18 cellular contexts compared by ENCODE assay signal in the genomic region with DNA sequence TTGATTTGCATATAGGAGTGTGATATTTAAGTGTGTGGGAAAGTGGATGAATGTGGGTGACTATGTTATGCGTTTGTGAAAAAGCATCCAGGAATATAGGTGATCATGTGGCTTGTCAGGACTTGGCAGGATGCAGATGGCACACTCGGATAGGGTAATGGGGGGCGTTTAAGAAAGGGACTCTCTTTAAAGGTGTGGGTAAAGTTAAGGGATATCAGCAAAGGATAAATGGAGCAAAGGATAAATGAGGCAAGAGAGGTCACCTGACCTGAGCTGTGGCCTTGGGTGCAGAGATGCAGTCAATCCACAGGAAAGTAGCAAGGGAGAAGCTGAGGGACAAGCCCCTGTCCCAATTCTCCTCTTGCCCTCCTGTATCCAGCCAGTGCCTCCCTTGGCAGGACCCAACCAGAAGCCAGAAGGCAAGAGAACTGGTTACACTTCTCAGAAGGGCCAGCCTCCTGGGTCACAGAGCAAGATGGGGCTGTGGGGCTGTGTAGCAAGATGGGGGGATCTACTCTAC. TPM values are rescaled to one million over a fixed set of nuclear protein-coding genes. Genes with fewer than 3 reads are reported as not detected.
DNase-seq lines count a peak whose midpoint lies in the region; ATAC-seq and TF ChIP-seq lines count a peak whose summit lies in the region.
"Had no signal": no experiment of that assay in that cellular context is flagged by ENCODE, and none has a peak within 500 bp of the region (broad histone marks: within the 10 kb centered on the region; RNA-seq: fewer than 3 reads in every experiment).

No MANE protein-coding gene starts in this region.

- peaks cover 10% of the 10 kb centered on the region for H3K36me3 Mint-ChIP-seq in activated CD4-positive, alpha-beta memory T cell treated with anti-CD3 and anti-CD28 coated beads, Interleukin-2, amount 10 ng/mL, durations not matched to agents 7 days and 5 days (ENCODE audit: low read depth)

- peaks cover 6% of the 10 kb centered on the region for H3K79me1 ChIP-seq in trophoblast cell (ENCODE audit: low read length)

- H3K4me3 Mint-ChIP-seq in activated CD4-positive, alpha-beta memory T cell treated with anti-CD3 and anti-CD28 coated beads, Interleukin-2, amount 10 ng/mL, durations not matched to agents 7 days and 5 days, result peak overlapping the region; percentile 49
- H3K4me3 Mint-ChIP-seq: B cell, H9, nephron had no signal

- H4K12ac ChIP-seq in trophoblast cell (ENCODE audit: low read depth, low read length), result no peak overlapping the region

- no peak overlapping the region for H3K14ac ChIP-seq in trophoblast cell (ENCODE audit: low read length)

- 100% methylated on average over 1 of the region's 3 CpGs for WGBS in trophoblast cell (ENCODE audit: extremely low coverage, insufficient coverage, insufficient read length)

- no peak overlapping the region for H3K4ac ChIP-seq in trophoblast cell (ENCODE audit: low read depth, low read length)

- POLR2A ChIA-PET in activated CD4-positive, alpha-beta memory T cell treated with anti-CD3 and anti-CD28 coated beads, Interleukin-2, amount 10 ng/mL, durations not matched to agents 7 days and 5 days (lab: Charles Lee), result interaction anchor here (0.6 to 2.7 kb wide), 10 partner anchors 9 to 68 kb away, joined by 3 to 23 read pairs (median 5); a partner anchor contains a TSS

- H2AFZ ChIP-seq in trophoblast cell (ENCODE audit: insufficient read depth, low read length, poor library complexity), result no peak overlapping the region

- H3K27me3 ChIP-seq in trophoblast cell (ENCODE audit: insufficient read depth, low read length), result no peaks in the 10 kb centered on the region
- H3K27me3 ChIP-seq: body of pancreas, uterus had no signal

- H3K27ac ChIP-seq in trophoblast cell (ENCODE audit: low read depth, low read length), result no peak overlapping the region
- H3K27ac ChIP-seq: body of pancreas, uterus had no signal

- H3K36me3 ChIP-seq in trophoblast cell (ENCODE audit: control insufficient read depth in 1 of 2, insufficient read depth in 2 of 2, low read length in 2 of 2), result no peaks in the 10 kb centered on the region
- H3K36me3 ChIP-seq: uterus had no signal

- no peak overlapping the region for H3K23ac ChIP-seq in trophoblast cell (ENCODE audit: low read length)

- H3K79me2 ChIP-seq in trophoblast cell (ENCODE audit: control insufficient read depth, insufficient read depth, low read length, poor library complexity), result no peaks in the 10 kb centered on the region

- no peak overlapping the region for H4K8ac ChIP-seq in trophoblast cell (ENCODE audit: low read depth, low read length)

- H3K18ac ChIP-seq in trophoblast cell (ENCODE audit: low read length), result no peak overlapping the region

- no peak overlapping the region for H2BK120ac ChIP-seq in trophoblast cell (ENCODE audit: insufficient read depth, low read length, poor library complexity)

- ATAC-seq in GM19023 (IDR thresholded peaks at IDR 0.05; ENCODE audit: unreplicated experiment) (peak; percentile 13), HG02885 (IDR thresholded peaks at IDR 0.05; ENCODE audit: poor library complexity, unreplicated experiment) (peak; percentile 22), HG02981 (IDR thresholded peaks at IDR 0.05; ENCODE audit: unreplicated experiment) (no peak), Right ventricle myocardium superior (ENCODE audit: poor library complexity) (no peak), sciatic nerve (no peak)
- ATAC-seq: body of pancreas had no signal

- no peak overlapping the region for H2BK5ac ChIP-seq in trophoblast cell (ENCODE audit: low read depth, low read length, poor library complexity)

- no peaks in the 10 kb centered on the region for H3K9me3 ChIP-seq in trophoblast cell (ENCODE audit: insufficient read depth, low read depth, low read length)
- H3K9me3 ChIP-seq: body of pancreas, uterus had no signal

- no peak overlapping the region for H3K4me2 ChIP-seq in trophoblast cell (ENCODE audit: low read length)

- TF ChIP-seq CTCF in GM12865 (IDR thresholded peaks at IDR 0.05; ENCODE audit: insufficient read depth, low read depth, low read length, missing control alignments), result no peak

- no peak overlapping the region for H2AK5ac ChIP-seq in trophoblast cell (ENCODE audit: low read length)

- intact Hi-C loops in Right ventricle myocardium superior (cut with DNase I) (no loop called here), sciatic nerve (cut with DNase I) (no loop called here)

- no peak overlapping the region for H4K91ac ChIP-seq in trophoblast cell (ENCODE audit: low read depth, low read length)

- H3K27ac Mint-ChIP-seq in activated CD4-positive, alpha-beta memory T cell treated with anti-CD3 and anti-CD28 coated beads, Interleukin-2, amount 10 ng/mL, durations not matched to agents 7 days and 5 days, result no peak overlapping the region
- H3K27ac Mint-ChIP-seq: B cell, H9, nephron had no signal

- no peak overlapping the region for H2BK12ac ChIP-seq in trophoblast cell (ENCODE audit: low read length)

- H3K9me3 Mint-ChIP-seq in activated CD4-positive, alpha-beta memory T cell treated with anti-CD3 and anti-CD28 coated beads, Interleukin-2, amount 10 ng/mL, durations not matched to agents 7 days and 5 days, result no peaks in the 10 kb centered on the region
- H3K9me3 Mint-ChIP-seq: activated T-helper 1 cell treated with anti-CD3 and anti-CD28 coated beads, Interleukin-12 subunit alpha, Interleukin-12 subunit beta, Interleukin-2, Interleukin-4 antibody, amounts not matched to agents 30 ng/mL and 10 ng/mL and 1 ng/mL, durations not matched to agents 14 hours and 24 hours and 36 hours; H9; nephron had no signal

- no peaks in the 10 kb centered on the region for H3K27me3 Mint-ChIP-seq in activated CD4-positive, alpha-beta memory T cell treated with anti-CD3 and anti-CD28 coated beads, Interleukin-2, amount 10 ng/mL, durations not matched to agents 7 days and 5 days
- H3K27me3 Mint-ChIP-seq: B cell had no signal

- H3K9ac ChIP-seq in trophoblast cell (ENCODE audit: low read length), result no peak overlapping the region

- H3K4me3 ChIP-seq in GM12865 (ENCODE audit: low read depth, low read length) (peak overlapping the region; percentile 38), trophoblast cell (ENCODE audit: low read depth, low read length) (no peak overlapping the region)
- H3K4me3 ChIP-seq: body of pancreas, uterus had no signal

- DNase-seq in GM12865 (ENCODE audit: low read depth) (peak; percentile 46), trophoblast cell (no peak), Right ventricle myocardium superior (no peak), sciatic nerve (ENCODE audit: low spot score) (no peak)
- peak; percentile 23 for DNase-seq in activated CD4-positive, alpha-beta memory T cell treated with anti-CD3 and anti-CD28 coated beads, Interleukin-2, amount 10 ng/mL, durations not matched to agents 7 days and 5 days
- DNase-seq: body of pancreas; H9; NCI-H1092; retina; stimulated activated CD4-positive, alpha-beta T cell treated with anti-CD3 and anti-CD28 coated beads, Interleukin-4, amount 100 ng/mL, for 1 hour; stimulated activated naive CD4-positive, alpha-beta T cell; uterus had no signal

- peaks cover 36% of the 10 kb centered on the region for H3K4me1 Mint-ChIP-seq in activated CD4-positive, alpha-beta memory T cell treated with anti-CD3 and anti-CD28 coated beads, Interleukin-2, amount 10 ng/mL, durations not matched to agents 7 days and 5 days
- H3K4me1 Mint-ChIP-seq: B cell, nephron had no signal

- CTCF ChIA-PET in activated CD4-positive, alpha-beta memory T cell treated with anti-CD3 and anti-CD28 coated beads, Interleukin-2, amount 10 ng/mL, durations not matched to agents 7 days and 5 days (lab: Charles Lee), result interaction anchor here (0.5 to 3.5 kb wide), 7 partner anchors 9 to 328 kb away, joined by 3 to 21 read pairs (median 4); no protein-coding TSS in a partner anchor

- peaks cover 11 to 13% of the 10 kb centered on the region in 2 experiments for H3K4me1 ChIP-seq in trophoblast cell (ENCODE audit: control insufficient read depth in 1 of 2, insufficient read depth in 2 of 2, low read length in 2 of 2)
- H3K4me1 ChIP-seq: body of pancreas, uterus had no signal

RNA-seq across cellular contexts. Expression of a gene that starts 47.5 kb away (rescaled TPM):
- total RNA-seq in activated CD4-positive, alpha-beta memory T cell treated with anti-CD3 and anti-CD28 coated beads, Interleukin-2, amount 10 ng/mL, durations not matched to agents 7 days and 5 days, result 10 to 100 TPM; 91.6 to 91.8 TPM
- 8.6 and 10.2 TPM in 2 replicates for polyA plus RNA-seq in trophoblast cell (2013)
- total RNA-seq in Right ventricle myocardium superior (19.0 TPM), sciatic nerve (38.2 TPM)

Comparison
In these comparisons a context has a peak if more than half of its experiments do, and no peak if none do; other contexts are left out.
1. DNase-seq: peak in GM12865 (single experiment) and activated CD4-positive, alpha-beta memory T cell treated with anti-CD3 and anti-CD28 coated beads, Interleukin-2, amount 10 ng/mL, durations not matched to agents 7 days and 5 days (single experiment); none in trophoblast cell (0 of 2), Right ventricle myocardium superior (single experiment) and sciatic nerve (single experiment).
2. ATAC-seq: peak in GM19023 (single experiment) and HG02885 (single experiment); none in HG02981 (single experiment), Right ventricle myocardium superior (single experiment) and sciatic nerve (single experiment).